Comparison of ENCODE assay signal across 8 cellular contexts in genomic region chr10:75395171-75395954, GRCh38. TPM values are rescaled to one million over a fixed set of nuclear protein-coding genes. Genes with fewer than 3 reads are reported as not detected.
DNase-seq lines count a peak whose midpoint lies in the region; ATAC-seq and TF ChIP-seq lines count a peak whose summit lies in the region.

No MANE protein-coding gene starts in this region.

- H3K27ac Mint-ChIP-seq in activated T-helper 1 cell treated with anti-CD3 and anti-CD28 coated beads, Interleukin-12 subunit alpha, Interleukin-12 subunit beta, Interleukin-2, Interleukin-4 antibody, amounts not matched to agents 30 ng/mL and 10 ng/mL and 1 ng/mL, durations not matched to agents 14 hours and 24 hours and 36 hours: peak overlapping the region; percentile 78
- H3K27ac Mint-ChIP-seq in Calu3 (ENCODE audit: unreplicated experiment): no peak overlapping the region

- CTCF ChIA-PET in Calu3 (lab: Charles Lee): no interaction called here

- peaks cover 8% of the 10 kb centered on the region for H3K4me1 Mint-ChIP-seq in activated T-helper 1 cell treated with anti-CD3 and anti-CD28 coated beads, Interleukin-12 subunit alpha, Interleukin-12 subunit beta, Interleukin-2, Interleukin-4 antibody, amounts not matched to agents 30 ng/mL and 10 ng/mL and 1 ng/mL, durations not matched to agents 14 hours and 24 hours and 36 hours (ENCODE audit: low read depth)
- no peaks in the 10 kb centered on the region for H3K4me1 Mint-ChIP-seq in Calu3 (ENCODE audit: low read depth, unreplicated experiment)

- no peak overlapping the region for H3K4me3 Mint-ChIP-seq in activated T-helper 1 cell treated with anti-CD3 and anti-CD28 coated beads, Interleukin-12 subunit alpha, Interleukin-12 subunit beta, Interleukin-2, Interleukin-4 antibody, amounts not matched to agents 30 ng/mL and 10 ng/mL and 1 ng/mL, durations not matched to agents 14 hours and 24 hours and 36 hours
- no peak overlapping the region for H3K4me3 Mint-ChIP-seq in Calu3 (ENCODE audit: low read depth, unreplicated experiment)

- TF ChIP-seq CTCF in Calu3 (IDR thresholded peaks at IDR 0.05; ENCODE audit: unreplicated experiment): no peak

- peaks cover 58% of the 10 kb centered on the region for H3K27me3 Mint-ChIP-seq in activated T-helper 1 cell treated with anti-CD3 and anti-CD28 coated beads, Interleukin-12 subunit alpha, Interleukin-12 subunit beta, Interleukin-2, Interleukin-4 antibody, amounts not matched to agents 30 ng/mL and 10 ng/mL and 1 ng/mL, durations not matched to agents 14 hours and 24 hours and 36 hours (ENCODE audit: insufficient read depth)
- H3K27me3 Mint-ChIP-seq in Calu3 (ENCODE audit: unreplicated experiment): peaks cover 7% of the 10 kb centered on the region

- no TSS peak for BruUV-seq in Calu3 (replicated peaks; lab: Mats Ljungman, UMichigan)

- ATAC-seq in left cardiac atrium (peak; percentile 41 to 46), GM18861 (IDR thresholded peaks at IDR 0.05; ENCODE audit: unreplicated experiment) (no peak)

- peaks cover 3% of the 10 kb centered on the region for H3K36me3 Mint-ChIP-seq in activated T-helper 1 cell treated with anti-CD3 and anti-CD28 coated beads, Interleukin-12 subunit alpha, Interleukin-12 subunit beta, Interleukin-2, Interleukin-4 antibody, amounts not matched to agents 30 ng/mL and 10 ng/mL and 1 ng/mL, durations not matched to agents 14 hours and 24 hours and 36 hours (ENCODE audit: low read depth)
- H3K36me3 Mint-ChIP-seq in Calu3 (ENCODE audit: insufficient read depth, unreplicated experiment): peaks cover 31% of the 10 kb centered on the region

- H3K9me3 Mint-ChIP-seq in activated T-helper 1 cell treated with anti-CD3 and anti-CD28 coated beads, Interleukin-12 subunit alpha, Interleukin-12 subunit beta, Interleukin-2, Interleukin-4 antibody, amounts not matched to agents 30 ng/mL and 10 ng/mL and 1 ng/mL, durations not matched to agents 14 hours and 24 hours and 36 hours: no peaks in the 10 kb centered on the region
- H3K9me3 Mint-ChIP-seq in Calu3 (ENCODE audit: low read depth, unreplicated experiment): no peaks in the 10 kb centered on the region

- intact Hi-C loops in activated T-helper 1 cell treated with anti-CD3 and anti-CD28 coated beads, Interleukin-12 subunit alpha, Interleukin-12 subunit beta, Interleukin-2, Interleukin-4 antibody, amounts not matched to agents 30 ng/mL and 10 ng/mL and 1 ng/mL, durations not matched to agents 14 hours and 24 hours and 36 hours (cut with micrococcal nuclease): no loop called here
- intact Hi-C loops in left cardiac atrium (cut with DNase I): loop anchor here (5.0 kb wide), 3 partner anchors 98 to 1612 kb away; no protein-coding TSS in a partner anchor
- intact Hi-C loops in Calu3 (cut with micrococcal nuclease; ENCODE audit: unreplicated experiment): no loop called here

- DNase-seq in activated CD8-positive, alpha-beta memory T cell treated with anti-CD3 and anti-CD28 coated beads for 24 hours: peak; percentile 66
- DNase-seq in activated CD8-positive, alpha-beta memory T cell treated with anti-CD3 and anti-CD28 coated beads, Interleukin-2, amount 50 U/mL, for 4 hours: no peak
- no peak for DNase-seq in activated T-helper 1 cell treated with anti-CD3 and anti-CD28 coated beads, Interleukin-12 subunit alpha, Interleukin-12 subunit beta, Interleukin-2, Interleukin-4 antibody, amounts not matched to agents 30 ng/mL and 10 ng/mL and 1 ng/mL, durations not matched to agents 14 hours and 24 hours and 36 hours (ENCODE audit: low spot score)
- peak; percentile 75 for DNase-seq in left cardiac atrium
- peak; percentile 91 for DNase-seq in retina
- no peak for DNase-seq in Calu3
- no peak for DNase-seq in NCI-H1694 treated with DMSO at 0.1 percent for 48 hours (lab: John Stamatoyannopoulos, UW)

RNA-seq across cellular contexts. Expression of gene ZNF503, which starts 6.2 kb away (rescaled TPM):
- total RNA-seq in activated T-helper 1 cell treated with anti-CD3 and anti-CD28 coated beads, Interleukin-12 subunit alpha, Interleukin-12 subunit beta, Interleukin-2, Interleukin-4 antibody, amounts not matched to agents 30 ng/mL and 10 ng/mL and 1 ng/mL, durations not matched to agents 14 hours and 24 hours and 36 hours: 0.07 TPM in 1 of 2 replicates, not detected in the other
- total RNA-seq in left cardiac atrium (10 to 100 TPM; 12.0 to 14.3 TPM), Calu3 (2022) (12.5 and 12.8 TPM in 2 replicates)

RNA-seq across cellular contexts. Expression of gene LRMDA, which starts 36.1 kb away (rescaled TPM):
- total RNA-seq in activated T-helper 1 cell treated with anti-CD3 and anti-CD28 coated beads, Interleukin-12 subunit alpha, Interleukin-12 subunit beta, Interleukin-2, Interleukin-4 antibody, amounts not matched to agents 30 ng/mL and 10 ng/mL and 1 ng/mL, durations not matched to agents 14 hours and 24 hours and 36 hours: not detected in 2 replicates
- total RNA-seq in left cardiac atrium: 10 to 100 TPM; 40.6 to 57.8 TPM
- 5.5 and 7.6 TPM in 2 replicates for total RNA-seq in Calu3 (2022)

Comparison
In these comparisons a context has a peak if more than half of its experiments do, and no peak if none do; other contexts are left out.
1. DNase-seq: peak in activated CD8-positive, alpha-beta memory T cell treated with anti-CD3 and anti-CD28 coated beads for 24 hours (single experiment), left cardiac atrium (single experiment) and retina (single experiment); none in activated CD8-positive, alpha-beta memory T cell treated with anti-CD3 and anti-CD28 coated beads, Interleukin-2, amount 50 U/mL, for 4 hours (single experiment), activated T-helper 1 cell treated with anti-CD3 and anti-CD28 coated beads, Interleukin-12 subunit alpha, Interleukin-12 subunit beta, Interleukin-2, Interleukin-4 antibody, amounts not matched to agents 30 ng/mL and 10 ng/mL and 1 ng/mL, durations not matched to agents 14 hours and 24 hours and 36 hours (single experiment), Calu3 (single experiment) and NCI-H1694 treated with DMSO at 0.1 percent for 48 hours (single experiment).
2. RNA of gene ZNF503, which starts 6.2 kb away (total RNA-seq): 12.0 to 14.3 TPM in left cardiac atrium and 12.5 to 12.8 TPM in Calu3; 0.07 TPM in activated T-helper 1 cell treated with anti-CD3 and anti-CD28 coated beads, Interleukin-12 subunit alpha, Interleukin-12 subunit beta, Interleukin-2, Interleukin-4 antibody, amounts not matched to agents 30 ng/mL and 10 ng/mL and 1 ng/mL, durations not matched to agents 14 hours and 24 hours and 36 hours; every median in the first group is over 10 times any median in the second.
3. intact Hi-C loops: an anchor here in left cardiac atrium (5.0 kb wide); none called in activated T-helper 1 cell treated with anti-CD3 and anti-CD28 coated beads, Interleukin-12 subunit alpha, Interleukin-12 subunit beta, Interleukin-2, Interleukin-4 antibody, amounts not matched to agents 30 ng/mL and 10 ng/mL and 1 ng/mL, durations not matched to agents 14 hours and 24 hours and 36 hours and Calu3.